In the genomic region with DNA sequence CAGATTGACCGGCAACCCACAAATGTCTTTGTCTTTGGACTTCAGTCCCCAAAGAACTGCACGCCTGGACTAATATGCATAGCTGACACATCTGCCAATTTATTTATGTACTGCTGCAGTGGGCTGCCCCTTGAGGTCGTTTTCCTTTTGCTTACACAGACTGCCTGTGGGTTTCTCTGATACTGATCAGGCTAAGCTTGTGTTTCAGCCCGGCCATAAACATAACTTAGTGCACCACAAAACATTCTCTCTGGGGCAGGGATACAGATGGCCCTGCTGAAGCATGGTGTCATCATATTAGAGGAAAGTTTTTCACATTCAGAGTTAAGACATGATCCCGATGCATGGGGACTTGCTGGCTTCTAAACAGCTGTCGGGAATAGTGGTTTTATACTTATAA, we compare ENCODE assay signal across 14 cellular contexts.
DNase-seq lines count a peak whose midpoint lies in the region; ATAC-seq and TF ChIP-seq lines count a peak whose summit lies in the region.
"Had no signal": no experiment of that assay in that cellular context is flagged by ENCODE, and none has a peak within 500 bp of the region (broad histone marks: within the 10 kb centered on the region; RNA-seq: fewer than 3 reads in every experiment).

No MANE protein-coding gene starts in this region.

- TF ChIP-seq CTCF in AG04449 (IDR thresholded peaks at IDR 0.05; ENCODE audit: insufficient read depth, low read length, missing control alignments): peak; percentile 5
- no peak for TF ChIP-seq CTCF in astrocyte of the spinal cord (IDR thresholded peaks at IDR 0.05; ENCODE audit: low read depth, low read length)

- intact Hi-C loops in Right ventricle myocardium inferior (cut with DNase I): no loop called here

- no peak overlapping the region for H3K4me3 ChIP-seq in AG04449 (ENCODE audit: low read depth, low read length)
- no peak overlapping the region for H3K4me3 ChIP-seq in astrocyte of the spinal cord (ENCODE audit: low read depth, low read length)

- DNase-seq in AG04449 (ENCODE audit: low read depth, low spot score): peak; percentile 52
- no peak for DNase-seq in HEK293T (ENCODE audit: extremely low spot score)
- DNase-seq in astrocyte of the spinal cord (ENCODE audit: low read depth, low spot score): peak; percentile 44
- DNase-seq in myocyte (ENCODE audit: low read depth): peak; percentile 79
- no peak for DNase-seq in activated CD4-positive, alpha-beta T cell treated with anti-CD3 and anti-CD28 coated beads for 1 hour
- no peak for DNase-seq in NCI-H226
- no peak for DNase-seq in Right ventricle myocardium inferior (ENCODE audit: missing footprints)
- DNase-seq: activated CD4-positive, alpha-beta T cell treated with anti-CD3 and anti-CD28 coated beads, Interleukin-2, amount 10 ng/mL, durations not matched to agents 7 days and 5 days; activated naive CD4-positive, alpha-beta T cell treated with anti-CD3 and anti-CD28 coated beads for 36 hours; left colon; NCI-H1694; NCI-H510A treated with DMSO at 0.1 percent for 48 hours; stimulated activated naive CD4-positive, alpha-beta T cell treated with Interleukin-2 at 50 U/mL for 16 hours had no signal

- in situ Hi-C loops in astrocyte of the spinal cord (cut with HindIII; ENCODE audit: low sequenced_read_pairs): no loop called here

- ATAC-seq in HG03378 (IDR thresholded peaks at IDR 0.05; ENCODE audit: unreplicated experiment) (no peak), Right ventricle myocardium inferior (no peak)
- ATAC-seq: left colon had no signal

- CTCF ChIA-PET in AG04449 (lab: Yijun Ruan, JAX): interaction anchor here (1.0 to 7.4 kb wide), 3 partner anchors 12 to 255 kb away, joined by 3 to 62 read pairs (median 4); no protein-coding TSS in a partner anchor
- CTCF ChIA-PET in HEK293T (lab: Yijun Ruan, JAX): interaction anchor here (1.1 kb wide), 1 partner anchor 32 kb away, joined by 3 read pairs; no protein-coding TSS in a partner anchor

- POLR2A ChIA-PET in AG04449 (lab: Yijun Ruan, JAX) (no interaction called here), HEK293T (lab: Yijun Ruan, JAX) (interaction anchor here (1.4 kb wide), 1 partner anchor 76 kb away, joined by 3 read pairs; the partner anchor contains the start of gene NUDT12)

TF ChIP-seq in HEK293T, 16 proteins besides CTCF, POLR2A, EP300 and RAD21:
- TF ChIP-seq, protein P1, sequence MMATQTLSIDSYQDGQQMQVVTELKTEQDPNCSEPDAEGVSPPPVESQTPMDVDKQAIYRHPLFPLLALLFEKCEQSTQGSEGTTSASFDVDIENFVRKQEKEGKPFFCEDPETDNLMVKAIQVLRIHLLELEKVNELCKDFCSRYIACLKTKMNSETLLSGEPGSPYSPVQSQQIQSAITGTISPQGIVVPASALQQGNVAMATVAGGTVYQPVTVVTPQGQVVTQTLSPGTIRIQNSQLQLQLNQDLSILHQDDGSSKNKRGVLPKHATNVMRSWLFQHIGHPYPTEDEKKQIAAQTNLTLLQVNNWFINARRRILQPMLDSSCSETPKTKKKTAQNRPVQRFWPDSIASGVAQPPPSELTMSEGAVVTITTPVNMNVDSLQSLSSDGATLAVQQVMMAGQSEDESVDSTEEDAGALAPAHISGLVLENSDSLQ (IDR thresholded peaks at IDR 0.05): 0 out of 2 replicates have a peak, but pooled peaks have one; percentile 11
- TF ChIP-seq ELF4 (IDR thresholded peaks at IDR 0.05) (no peak), SUZ12 (IDR thresholded peaks at IDR 0.05) (no peak), ARNT (IDR thresholded peaks at IDR 0.05) (no peak), BHLHE40 (IDR thresholded peaks at IDR 0.05; ENCODE audit: borderline replicate concordance) (no peak), LEF1 (IDR thresholded peaks at IDR 0.05; ENCODE audit: borderline replicate concordance) (no peak)
TF ChIP-seq in HEK293T: peak in this region for 1.

Comparison
In these comparisons a context has a peak if more than half of its experiments do, and no peak if none do; other contexts are left out.
1. DNase-seq: peak in AG04449 (single experiment), astrocyte of the spinal cord (single experiment) and myocyte (single experiment); none in HEK293T (single experiment), activated CD4-positive, alpha-beta T cell treated with anti-CD3 and anti-CD28 coated beads for 1 hour (single experiment), NCI-H226 (single experiment) and Right ventricle myocardium inferior (single experiment).